ENCODE assay signal across 17 cellular contexts in genomic region chr12:8399496-8400031, GRCh38. TPM values are rescaled to one million over a fixed set of nuclear protein-coding genes. Genes with fewer than 3 reads are reported as not detected.
DNase-seq lines count a peak whose midpoint lies in the region; FAIRE-seq and TF ChIP-seq lines count a peak whose summit lies in the region.
"Not testable (repeated sequence)": the region's sequence is repeated elsewhere in the genome, so short reads cannot be mapped to it uniquely, and the experiment has no call there.
"Had no signal": no experiment of that assay in that cellular context is flagged by ENCODE, and none has a peak within 500 bp of the region (broad histone marks: within the 10 kb centered on the region; RNA-seq: fewer than 3 reads in every experiment).

No MANE protein-coding gene starts in this region.

- H4K8ac ChIP-seq in H1 (ENCODE audit: extremely low read depth, insufficient read depth, low read length), result not testable (repeated sequence)

- not testable (repeated sequence) for H3K27me3 ChIP-seq in H7 (ENCODE audit: control insufficient read depth, insufficient read depth, low read length); H1 (replicated peaks in 1 of 4; ENCODE audit: control insufficient read depth in 3 of 4, extremely low read depth in 1 of 4, insufficient read depth in 3 of 4, low read length in 3 of 4)

- H3K9ac ChIP-seq in H1 (replicated peaks in 1 of 4; ENCODE audit: extremely low read depth in 1 of 4, low read depth in 3 of 4, low read length in 3 of 4), result not testable (repeated sequence)

- H3K56ac ChIP-seq in H1 (replicated peaks; ENCODE audit: insufficient read length, low read depth, low read length), result not testable (repeated sequence)

- not testable (repeated sequence) for TF ChIP-seq RAD21 in H1 (IDR thresholded peaks at IDR 0.05 in 1 of 2, conservative IDR thresholded peaks at IDR 0.05 in 1 of 2; ENCODE audit: low read depth in 2 of 2, low read length in 2 of 2)

- not testable (repeated sequence) for H2BK12ac ChIP-seq in H1 (ENCODE audit: low read depth, low read length)

- not testable (repeated sequence) for H3K18ac ChIP-seq in H1 (ENCODE audit: extremely low read depth, low read length)

- not testable (repeated sequence) for H3K27ac ChIP-seq in H1 (ENCODE audit: low read depth, low read length)

- not testable (repeated sequence) for TF ChIP-seq POLR2A in H1 (IDR thresholded peaks at IDR 0.05; ENCODE audit: control extremely low read depth in 1 of 2, low read depth in 2 of 2, low read length in 2 of 2)

- not testable (repeated sequence) for H2BK15ac ChIP-seq in H1 (ENCODE audit: low read length)

- H2BK5ac ChIP-seq in H1 (ENCODE audit: low read depth, low read length), result not testable (repeated sequence)

- not testable (repeated sequence) for H4K5ac ChIP-seq in H1 (ENCODE audit: insufficient read length, low read depth, low read length)

- H4K91ac ChIP-seq in H1 (replicated peaks; ENCODE audit: insufficient read length, low read length), result not testable (repeated sequence)

- POLR2A ChIA-PET in H1 (lab: Charles Lee; ENCODE audit: partially characterized antibody), result not testable (repeated sequence)

- H3K79me2 ChIP-seq in H1 (ENCODE audit: control insufficient read depth in 1 of 2, insufficient read depth in 2 of 2, low read length in 2 of 2), result not testable (repeated sequence)

- TF ChIP-seq CTCF in GM10266 (IDR thresholded peaks at IDR 0.05; ENCODE audit: control insufficient read depth, insufficient read depth, low read depth, missing control alignments); H1 (IDR thresholded peaks at IDR 0.05; ENCODE audit: control extremely low read depth in 1 of 3, insufficient read depth in 1 of 3, low read depth in 1 of 3, low read length in 3 of 3): not testable (repeated sequence)

- not testable (repeated sequence) for H3K79me1 ChIP-seq in H1 (ENCODE audit: low read depth, low read length)

- H3K36me3 ChIP-seq in H7 (replicated peaks; ENCODE audit: control insufficient read depth, insufficient read depth, low read length); H1 (ENCODE audit: control insufficient read depth in 2 of 4, insufficient read depth in 4 of 4, low read length in 3 of 4): not testable (repeated sequence)

- not testable (repeated sequence) for H3K23ac ChIP-seq in H1 (ENCODE audit: insufficient read length)

- FAIRE-seq in H1 (lab: Jason Lieb, UNC); urothelium cell line (lab: Jason Lieb, UNC): not testable (repeated sequence)

- not testable (repeated sequence) for H4K20me1 ChIP-seq in H1 (replicated peaks in 1 of 2; ENCODE audit: control insufficient read depth in 1 of 2, insufficient read depth in 2 of 2, low read length in 2 of 2)

- not testable (repeated sequence) for H3K9me3 ChIP-seq in H1 (ENCODE audit: insufficient read depth in 2 of 2, low read depth in 1 of 2, low read length in 1 of 2)

- TF ChIP-seq EP300 in H1 (IDR thresholded peaks at IDR 0.05; ENCODE audit: borderline replicate concordance in 1 of 2, low read depth in 2 of 2, low read length in 2 of 2), result not testable (repeated sequence)

- H2AK5ac ChIP-seq in H1 (ENCODE audit: low read depth, low read length), result not testable (repeated sequence)

- 0 out of 2 replicates have a peak overlapping the region, but pooled peaks have one; percentile 21 for H2BK20ac ChIP-seq in H1 (ENCODE audit: low read length)

- CTCF ChIA-PET in H1 (lab: Charles Lee; ENCODE audit: partially characterized antibody), result not testable (repeated sequence)

- H3K23me2 ChIP-seq in H1 (ENCODE audit: low read depth, low read length), result not testable (repeated sequence)

- H3K4ac ChIP-seq in H1 (replicated peaks; ENCODE audit: insufficient read length, low read depth, low read length), result not testable (repeated sequence)

- not testable (repeated sequence) for H2AFZ ChIP-seq in H1 (ENCODE audit: low read length)

- DNase-seq in DMS 273 (lab: John Stamatoyannopoulos, UW; ENCODE audit: unreplicated experiment), result peak; percentile 3
- DNase-seq in GM10266 (ENCODE audit: extremely low spot score), result peak; percentile 0
- DNase-seq in H7, result peak; percentile 0
- DNase-seq in LHCN-M2 (ENCODE audit: low read depth), result peak; percentile 74
- DNase-seq in RPMI8226, result peak; percentile 45
- DNase-seq in H1 (ENCODE audit: low read depth in 1 of 2, low spot score in 2 of 2), result peak in 1 of 2 experiments; percentile 35
- DNase-seq in myocyte (ENCODE audit: low read depth), result peak; percentile 26
- DNase-seq in urothelium cell line (ENCODE audit: low spot score), result peak; percentile 40

- H3K4me1 ChIP-seq in H1 (replicated peaks in 1 of 4; ENCODE audit: control insufficient read depth in 3 of 4, insufficient read depth in 4 of 4, low read length in 3 of 4), result not testable (repeated sequence)

- 86% methylated on average over 13 of the region's 13 CpGs; no CpG with 5 or more reads in 1 of the 2 experiments for WGBS in H1 (ENCODE audit: extremely low coverage in 1 of 2, insufficient coverage in 1 of 2, insufficient read length in 1 of 2, insufficient replicate concordance in 2 of 2, low coverage in 1 of 2, low lambda C conversion rate in 2 of 2, missing lambda C conversion rate in 1 of 2), 2 experiments

- H2BK120ac ChIP-seq in H1 (replicated peaks; ENCODE audit: low read depth, low read length), result not testable (repeated sequence)

- not testable (repeated sequence) for H3K14ac ChIP-seq in H1 (ENCODE audit: insufficient read length)

- H3K4me2 ChIP-seq in H1 (ENCODE audit: insufficient read depth in 1 of 2, low read depth in 2 of 2, low read length in 2 of 2), result not testable (repeated sequence)

- H3K4me3 ChIP-seq in H7 (ENCODE audit: insufficient read depth, low read depth, low read length); H1 (ENCODE audit: extremely low read depth in 1 of 4, insufficient read depth in 2 of 4, low read depth in 3 of 4, low read length in 4 of 4): not testable (repeated sequence)

RNA-seq across cellular contexts. Expression of gene CLEC6A, which starts 56.2 kb away (rescaled TPM):
- 0.07 and 0.31 TPM in 2 replicates for total RNA-seq in H7 (2014; rRNA removed; shearing (Covaris generic))
- total RNA-seq in LHCN-M2 (2014; rRNA removed) (not detected in 2 replicates), myocyte (not detected in 2 replicates)
- not detected for polyA plus RNA-seq in LHCN-M2 (2012)
- total RNA-seq in H1 (2021; fragmentation: NEBNext Ultra II Directional; extraction: Animal tissue kit (Norgen Biotek cat#: 25700)), result not detected in 2 replicates
- not detected in 2 replicates for polyA plus RNA-seq in H1 (2011; rRNA removed)
- polyA plus RNA-seq in H1 (2011; cell fraction: cytosol; rRNA removed), result not detected
- not detected for polyA plus RNA-seq in H1 (2011; cell fraction: nucleus; rRNA removed)
- not detected in 4 replicates for polyA plus RNA-seq in H1 (2012, experiment 1 of 2)
- not detected for polyA plus RNA-seq in H1 (2012, experiment 2 of 2)
- 0.10 TPM for polyA plus RNA-seq in H1 (2013, experiment 1 of 2)
- polyA plus RNA-seq in H1 (2013, experiment 2 of 2), result 0.06 TPM
- polyA minus RNA-seq in H1 (2011; rRNA and poly(A)+ RNA removed), result 0.10 TPM in 1 of 2 replicates, not detected in the other
- polyA minus RNA-seq in H1 (2011; cell fraction: cytosol; rRNA and poly(A)+ RNA removed), result not detected
- 0.70 TPM for polyA minus RNA-seq in H1 (2011; cell fraction: nucleus; rRNA and poly(A)+ RNA removed)
- polyA plus RNA-seq in myocyte (2012), result not detected
- total RNA-seq: A673; B cell; Calu3; CD8-positive, alpha-beta memory T cell; HepG2; HT1080; MCF 10A; PC-3; Right ventricle myocardium superior had no signal
- polyA plus RNA-seq: CD8-positive, alpha-beta memory T cell; HepG2 had no signal
